ENCODE assay signal across 1 cellular context in genomic region chr1:100352267-100353072, GRCh38.
TF ChIP-seq lines count a peak whose summit lies in the region.

Gene CDC14A (plus strand): TSS chr1:100352506. CDS start chr1:100352955, 449 bp downstream.

TF ChIP-seq in K562, 482 proteins besides CTCF, POLR2A, EP300 and RAD21 (continued from another document and continues in another):
- no peak for TF ChIP-seq ZNF318 (IDR thresholded peaks at IDR 0.05; ENCODE audit: borderline replicate concordance in 1 of 2, low read depth in 1 of 2)
- no peak for TF ChIP-seq NKRF (IDR thresholded peaks at IDR 0.05; ENCODE audit: borderline replicate concordance)
- no peak for TF ChIP-seq NR4A1 (CRISPR knock-in tag; IDR thresholded peaks at IDR 0.05)
- no peak for TF ChIP-seq NR4A1 (tag; IDR thresholded peaks at IDR 0.05)
- no peak for TF ChIP-seq CTCFL (IDR thresholded peaks at IDR 0.05; ENCODE audit: borderline replicate concordance, insufficient read depth, low read depth, low read length, poor library complexity, severe bottlenecking)
- no peak for TF ChIP-seq ZNF146 (CRISPR knock-in tag; IDR thresholded peaks at IDR 0.05; ENCODE audit: unreplicated experiment)
- TF ChIP-seq SNIP1 (IDR thresholded peaks at IDR 0.05; ENCODE audit: low read depth), result no peak
- TF ChIP-seq DLX4 (CRISPR knock-in tag; IDR thresholded peaks at IDR 0.05), result no peak
- TF ChIP-seq NCOA2 (IDR thresholded peaks at IDR 0.05; ENCODE audit: partially characterized antibody in 2 of 2), result no peak
- no peak for TF ChIP-seq CEBPG (CRISPR knock-in tag; IDR thresholded peaks at IDR 0.05)
- no peak for TF ChIP-seq CEBPG (tag; conservative IDR thresholded peaks at IDR 0.05 in 1 of 2, IDR thresholded peaks at IDR 0.05 in 1 of 2)
- TF ChIP-seq THAP12 (CRISPR knock-in tag; IDR thresholded peaks at IDR 0.05), result 0 out of 2 replicates have a peak, but pooled peaks have one; percentile 27
- peak; percentile 79 for TF ChIP-seq ETS1 (conservative IDR thresholded peaks at IDR 0.05; ENCODE audit: control insufficient read depth, low read depth, low read length)
- TF ChIP-seq ATF2 (CRISPR knock-in tag; IDR thresholded peaks at IDR 0.05), result no peak
- no peak for TF ChIP-seq POLR3A (IDR thresholded peaks at IDR 0.05; ENCODE audit: borderline replicate concordance, extremely low read depth, insufficient read depth, insufficient read length)
- TF ChIP-seq PHTF2 (CRISPR knock-in tag; IDR thresholded peaks at IDR 0.05), result no peak
- TF ChIP-seq IRF9 (tag; IDR thresholded peaks at IDR 0.05), result no peak
- TF ChIP-seq ZKSCAN3 (CRISPR knock-in tag; IDR thresholded peaks at IDR 0.05), result no peak
- TF ChIP-seq TEAD1 (CRISPR knock-in tag; IDR thresholded peaks at IDR 0.05), result peak in 1 of 2 experiments; percentile 81; a peak in 2 of 4 replicates
- no peak for TF ChIP-seq ZNF217 (CRISPR knock-in tag; IDR thresholded peaks at IDR 0.05)
- TF ChIP-seq JUND (IDR thresholded peaks at IDR 0.05; ENCODE audit: borderline replicate concordance, low read depth, low read length), result no peak
- no peak; the same call in 2 of the 3 replicates for TF ChIP-seq JUND (tag; IDR thresholded peaks at IDR 0.05; ENCODE audit: borderline replicate concordance, low read depth, low read length)
- TF ChIP-seq ZBTB7A (IDR thresholded peaks at IDR 0.05; ENCODE audit: borderline replicate concordance, control insufficient read depth, low read depth, low read length), result peak; percentile 92
- no peak for TF ChIP-seq ZNF316 (IDR thresholded peaks at IDR 0.05)
- TF ChIP-seq ZNF354B (CRISPR knock-in tag; IDR thresholded peaks at IDR 0.05), result no peak
- 0 out of 2 replicates have a peak, but pooled peaks have one; percentile 32 for TF ChIP-seq SIN3B (IDR thresholded peaks at IDR 0.05; ENCODE audit: low read depth)
- peak in 1 of 2 experiments; percentile 74; a peak in 2 of 4 replicates for TF ChIP-seq HDAC1 (IDR thresholded peaks at IDR 0.05)
- peak; percentile 50; the same call in 1 of the 2 replicates for TF ChIP-seq RB1 (IDR thresholded peaks at IDR 0.05; ENCODE audit: low read depth)
- TF ChIP-seq RERE (CRISPR knock-in tag; IDR thresholded peaks at IDR 0.05; ENCODE audit: borderline replicate concordance), result no peak; the same call in 1 of the 2 replicates
- no peak for TF ChIP-seq ZNF583 (CRISPR knock-in tag; IDR thresholded peaks at IDR 0.05)
